In the genomic region with DNA sequence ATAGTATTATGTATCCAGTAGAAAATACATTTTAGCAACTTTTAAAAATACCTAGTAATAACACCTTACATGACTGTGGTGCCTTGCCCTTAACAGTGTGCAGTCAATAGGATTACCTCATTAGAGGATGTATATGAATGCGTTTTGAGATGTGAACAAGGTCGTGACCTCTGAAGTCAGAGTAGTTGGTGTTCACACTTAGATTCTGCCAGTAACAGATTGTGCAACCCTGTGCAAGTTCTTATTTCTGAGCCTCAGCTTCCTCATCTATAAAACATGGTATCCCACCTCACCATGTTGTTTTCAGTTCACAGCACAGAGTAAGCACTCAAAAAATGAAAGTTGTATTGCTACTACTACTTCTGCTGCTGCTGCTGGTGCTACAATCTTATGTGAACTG, we compare ENCODE assay signal across 28 cellular contexts.
A peak's percentile ranks its signal among the peaks of the same experiment; 100 is the strongest.
DNase-seq lines count a peak whose midpoint lies in the region; ATAC-seq, FAIRE-seq and TF ChIP-seq lines count a peak whose summit lies in the region.
"Had no signal": no experiment of that assay in that cellular context is flagged by ENCODE, and none has a peak within 500 bp of the region (broad histone marks: within the 10 kb centered on the region; RNA-seq: fewer than 3 reads in every experiment).

No MANE protein-coding gene starts in this region.

- WGBS in A549 (ENCODE audit: missing lambda C conversion rate), result 79% methylated on average over 2 of the region's 2 CpGs
- WGBS in right lobe of liver (ENCODE audit: insufficient coverage, low coverage, low lambda C conversion rate, missing lambda C conversion rate), result 33% methylated on average over 2 of the region's 2 CpGs

- POLR2A ChIA-PET in A549 (lab: Yijun Ruan, JAX), result no interaction called here

- H3K4me2 ChIP-seq in A549, result no peak overlapping the region

- H3K36me3 ChIP-seq in right lobe of liver, result peaks cover 0 to 5% (median 0%) of the 10 kb centered on the region in 4 donors
- H3K36me3 ChIP-seq: BE2C had no signal

- H3K27ac ChIP-seq in A549, result no peak overlapping the region
- H3K27ac ChIP-seq in right lobe of liver, result no peak overlapping the region
- H3K27ac ChIP-seq: ascending aorta, esophagus muscularis mucosa, foreskin keratinocyte, testis had no signal

- TF ChIP-seq RAD21 in A549 (conservative IDR thresholded peaks at IDR 0.05 in 1 of 2, IDR thresholded peaks at IDR 0.05 in 1 of 2), result no peak

- CTCF ChIA-PET in A549 (lab: Yijun Ruan, JAX), result no interaction called here

- no peaks in the 10 kb centered on the region for H3K27me3 ChIP-seq in right lobe of liver
- H3K27me3 ChIP-seq: ascending aorta, BE2C, esophagus muscularis mucosa, foreskin keratinocyte, testis had no signal

- ATAC-seq in A549, result no peak
- ATAC-seq in right lobe of liver, result peak; percentile 23 to 67 (median 35)
- ATAC-seq in GM21447 (IDR thresholded peaks at IDR 0.05; ENCODE audit: unreplicated experiment), result no peak
- no peak for ATAC-seq in GM21576 (IDR thresholded peaks at IDR 0.05; ENCODE audit: unreplicated experiment)
- ATAC-seq: foreskin keratinocyte; HCT116; stimulated activated naive CD8-positive, alpha-beta T cell treated with anti-CD3 and anti-CD28 coated beads, Interleukin-15, Interleukin-2, amounts not matched to agents 100 U/mL and 50 U/mL, for 24 hours had no signal

- H3K9me3 ChIP-seq in A549 (no peaks in the 10 kb centered on the region), right lobe of liver (no peaks in the 10 kb centered on the region)
- H3K9me3 ChIP-seq: ascending aorta, BE2C, esophagus muscularis mucosa, testis had no signal

- in situ Hi-C loops in KBM-7 (cut with MboI; ENCODE audit: low pct_unique_long_range_greater_than_20kb, low sequenced_read_pairs), result no loop called here

- intact Hi-C loops in right lobe of liver (cut with DNase I), result no loop called here

- no peak for TF ChIP-seq EP300 in A549 (IDR thresholded peaks at IDR 0.05)

- TF ChIP-seq CTCF in A549 (IDR thresholded peaks at IDR 0.05), result no peak
- no peak for TF ChIP-seq CTCF in right lobe of liver (IDR thresholded peaks at IDR 0.05)

- H3K4me1 ChIP-seq in A549 (no peaks in the 10 kb centered on the region), right lobe of liver (no peaks in the 10 kb centered on the region)
- H3K4me1 ChIP-seq: ascending aorta, BE2C, esophagus muscularis mucosa, testis had no signal

- TF ChIP-seq POLR2A in A549 (IDR thresholded peaks at IDR 0.05; ENCODE audit: low read length) (no peak), right lobe of liver (IDR thresholded peaks at IDR 0.05) (no peak)

- DNase-seq in A549 (ENCODE audit: low read depth in 1 of 2, low spot score in 1 of 2) (no peak), KBM-7 (peak; percentile 12), SKM-1 (lab: John Stamatoyannopoulos, UW; ENCODE audit: unreplicated experiment) (peak; percentile 95), right lobe of liver (no peak), NCI-H226 (no peak), NCI-H2227 (lab: John Stamatoyannopoulos, UW; ENCODE audit: unreplicated experiment) (no peak)
- DNase-seq: activated CD4-positive, alpha-beta T cell treated with anti-CD3 and anti-CD28 coated beads, Interleukin-2, amount 10 ng/mL, durations not matched to agents 24 days and 14 days; activated effector memory CD4-positive, alpha-beta T cell treated with anti-CD3 and anti-CD28 coated beads, Interleukin-2, amount 50 U/mL, for 16 hours; activated naive CD8-positive, alpha-beta T cell treated with anti-CD3 and anti-CD28 coated beads for 36 hours; activated T-cell treated with anti-CD3 and anti-CD28 coated beads, Interleukin-2, amount 50 U/mL, for 1 hour; BE2C; cortex of kidney; DMS53; foreskin keratinocyte; Karpas-422; mesenchymal stem cell; NCI-H1092; NCI-H187 treated with DMSO at 0.1 percent for 48 hours; NCI-H526 treated with DMSO at 0.1 percent for 48 hours; stimulated activated naive CD8-positive, alpha-beta T cell treated with anti-CD3 and anti-CD28 coated beads, Interleukin-15, Interleukin-2, amounts not matched to agents 100 U/mL and 50 U/mL, for 24 hours; T1000; testis had no signal

- peak; percentile 70 for FAIRE-seq in A549 (lab: Jason Lieb, UNC)
- FAIRE-seq: GM19239 had no signal

- H3K4me3 ChIP-seq in A549 (no peak overlapping the region), right lobe of liver (no peak overlapping the region)
- H3K4me3 ChIP-seq: ascending aorta, esophagus muscularis mucosa, testis had no signal

TF ChIP-seq in A549, 52 proteins besides CTCF, POLR2A, EP300 and RAD21:
- TF ChIP-seq HDAC2 (IDR thresholded peaks at IDR 0.05) (no peak), RFX5 (IDR thresholded peaks at IDR 0.05) (no peak), RCOR1 (IDR thresholded peaks at IDR 0.05; ENCODE audit: low read depth, low read length) (no peak), HOXA7 (CRISPR knock-in tag; IDR thresholded peaks at IDR 0.05) (no peak), RARB (CRISPR knock-in tag; IDR thresholded peaks at IDR 0.05) (no peak)

Comparison
In these comparisons a context has a peak if more than half of its experiments do, and no peak if none do; other contexts are left out.
1. ATAC-seq: peak in right lobe of liver (4 of 4); none in A549 (0 of 2), GM21447 (single experiment) and GM21576 (single experiment).
2. DNase-seq: peak in KBM-7 (single experiment) and SKM-1 (single experiment); none in A549 (0 of 2), right lobe of liver (0 of 3), NCI-H226 (single experiment) and NCI-H2227 (single experiment).